ENCODE assay signal across 17 cellular contexts in the genomic region with DNA sequence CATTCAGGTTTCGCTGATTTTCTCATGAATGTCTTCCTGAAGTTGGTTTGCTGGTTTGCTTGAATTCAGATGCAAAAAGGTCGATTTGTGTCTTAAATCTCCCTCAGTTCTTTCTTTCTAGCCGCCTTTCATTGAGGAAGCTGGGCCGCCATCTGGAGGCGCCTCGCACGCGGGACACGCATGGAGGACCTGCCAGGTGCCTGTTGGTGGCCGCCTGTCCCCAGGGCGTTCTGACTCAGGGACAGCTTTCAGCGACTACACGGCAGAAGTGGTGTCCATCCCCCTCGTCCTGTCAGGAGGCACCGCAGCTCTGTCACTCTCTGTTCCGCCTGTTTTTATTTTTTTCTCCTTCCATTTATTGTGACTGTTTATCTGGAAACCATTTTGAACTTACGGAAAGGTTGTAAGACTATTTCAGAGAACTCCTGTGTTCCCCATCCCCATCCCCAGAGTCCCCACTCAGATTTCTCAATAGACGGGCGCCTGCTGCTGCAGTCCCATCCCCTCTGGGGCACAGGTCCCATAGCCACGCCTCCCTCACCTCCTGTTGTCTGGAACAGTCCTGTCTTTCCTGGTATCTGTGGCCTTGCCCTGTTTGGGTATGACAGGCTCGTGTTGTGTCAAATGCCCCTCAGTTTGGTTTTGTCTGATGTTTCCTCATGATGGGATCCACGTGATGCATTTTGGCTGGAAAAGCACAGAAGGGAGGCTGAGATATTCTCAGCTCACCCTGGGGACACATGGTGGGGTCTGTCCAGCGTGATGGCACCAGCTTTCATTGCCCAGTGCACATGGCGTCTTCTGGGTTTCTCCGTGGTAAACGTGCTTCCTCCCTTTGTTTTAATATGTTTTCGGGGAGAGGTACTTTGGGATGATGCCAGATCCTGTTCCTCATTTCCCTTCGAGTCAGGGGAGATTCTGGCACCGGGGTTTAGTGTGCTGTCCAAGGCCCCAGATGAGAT. TPM values are rescaled to one million over a fixed set of nuclear protein-coding genes. Genes with fewer than 3 reads are reported as not detected.
DNase-seq lines count a peak whose midpoint lies in the region; ATAC-seq, FAIRE-seq and TF ChIP-seq lines count a peak whose summit lies in the region.
"Had no signal": no experiment of that assay in that cellular context is flagged by ENCODE, and none has a peak within 500 bp of the region (broad histone marks: within the 10 kb centered on the region; RNA-seq: fewer than 3 reads in every experiment).

No MANE protein-coding gene starts in this region.

- POLR2A ChIA-PET in WTC11 (lab: Charles Lee), result no interaction called here

- H3K36me3 Mint-ChIP-seq in IgD-negative memory B cell (peaks cover 2% of the 10 kb centered on the region), WTC11 (peaks cover 8% of the 10 kb centered on the region; the same call in 1 of the 2 replicates)

- TF ChIP-seq POLR2A in GM12891 (IDR thresholded peaks at IDR 0.05; ENCODE audit: low read depth, low read length), result no peak

- H3K4me1 Mint-ChIP-seq in IgD-negative memory B cell (peaks cover 27 to 38% (median 38%) of the 10 kb centered on the region in 3 donors), WTC11 (no peaks in the 10 kb centered on the region)
- H3K4me1 Mint-ChIP-seq: nephron progenitor cell had no signal

- no peak for TF ChIP-seq CTCF in WTC11 (IDR thresholded peaks at IDR 0.05)

- ATAC-seq in HG03457 (IDR thresholded peaks at IDR 0.05; ENCODE audit: unreplicated experiment), result no peak
- no peak for ATAC-seq in HG03135 (IDR thresholded peaks at IDR 0.05; ENCODE audit: unreplicated experiment)
- no peak for ATAC-seq in WTC11
- ATAC-seq: activated CD8-positive, alpha-beta T cell treated with anti-CD3 and anti-CD28 coated beads for 36 hours had no signal

- CTCF ChIA-PET in WTC11 (lab: Charles Lee), result interaction anchor here (10.4 kb wide), 1 partner anchor 12 kb away, joined by 67 read pairs; no protein-coding TSS in a partner anchor

- peaks cover 3 to 5% (median 3%) of the 10 kb centered on the region in 3 donors for H3K9me3 Mint-ChIP-seq in IgD-negative memory B cell
- peaks cover 30% of the 10 kb centered on the region for H3K9me3 Mint-ChIP-seq in WTC11
- H3K9me3 Mint-ChIP-seq: immature natural killer cell had no signal

- H3K27me3 Mint-ChIP-seq in IgD-negative memory B cell, result peaks cover 15% of the 10 kb centered on the region
- peaks cover 17% of the 10 kb centered on the region for H3K27me3 Mint-ChIP-seq in WTC11 (ENCODE audit: low read depth)

- intact Hi-C loops in posterior vena cava (cut with DNase I), result no loop called here

- H3K4me3 Mint-ChIP-seq in IgD-negative memory B cell (peak overlapping the region; percentile 27 to 86 (median 68)), WTC11 (no peak overlapping the region)
- H3K4me3 Mint-ChIP-seq: activated CD8-positive, alpha-beta T cell treated with anti-CD3 and anti-CD28 coated beads for 36 hours; activated T-helper 1 cell treated with anti-CD3 and anti-CD28 coated beads, Interleukin-12 subunit alpha, Interleukin-12 subunit beta, Interleukin-2, Interleukin-4 antibody, amounts not matched to agents 30 ng/mL and 10 ng/mL and 1 ng/mL, durations not matched to agents 14 hours and 24 hours and 36 hours; immature natural killer cell; nephron progenitor cell had no signal

- peak; percentile 75 for FAIRE-seq in GM12891 (lab: Jason Lieb, UNC)

- peak; percentile 57 for DNase-seq in GM12891 (ENCODE audit: insufficient read length, low spot score)
- DNase-seq in cerebellar cortex (ENCODE audit: low spot score), result peak; percentile 12
- peak; percentile 66 for DNase-seq in posterior vena cava (ENCODE audit: low spot score)
- no peak for DNase-seq in NCI-H526 (lab: John Stamatoyannopoulos, UW)
- no peak for DNase-seq in WTC11 (ENCODE audit: low spot score)
- DNase-seq: activated CD8-positive, alpha-beta T cell treated with anti-CD3 and anti-CD28 coated beads for 36 hours; AML-193; DMS53; immature natural killer cell; mammary epithelial cell; NCI-H1436; NCI-H226; nephron progenitor cell had no signal

- peak overlapping the region; percentile 46 to 89 (median 83) for H3K27ac Mint-ChIP-seq in IgD-negative memory B cell
- no peak overlapping the region for H3K27ac Mint-ChIP-seq in WTC11
- H3K27ac Mint-ChIP-seq: activated CD8-positive, alpha-beta T cell treated with anti-CD3 and anti-CD28 coated beads for 36 hours; immature natural killer cell; nephron progenitor cell had no signal

TF ChIP-seq in GM12891, 5 proteins besides CTCF, POLR2A, EP300 and RAD21:
- no peak for TF ChIP-seq POLR2AphosphoS5 (IDR thresholded peaks at IDR 0.05; ENCODE audit: low read depth, low read length)
- peak; percentile 51 for TF ChIP-seq PAX5 (IDR thresholded peaks at IDR 0.05; ENCODE audit: insufficient read depth, low read length, severe bottlenecking)

TF ChIP-seq in WTC11, 78 proteins besides CTCF, POLR2A, EP300 and RAD21:
- TF ChIP-seq ZNF232 (CRISPR knock-in tag; IDR thresholded peaks at IDR 0.05), result no peak
- TF ChIP-seq JAZF1 (CRISPR knock-in tag; IDR thresholded peaks at IDR 0.05), result no peak
- no peak for TF ChIP-seq ESRRA (CRISPR knock-in tag; IDR thresholded peaks at IDR 0.05; ENCODE audit: borderline replicate concordance)
- TF ChIP-seq PRRX2 (CRISPR knock-in tag; IDR thresholded peaks at IDR 0.05), result no peak
- no peak for TF ChIP-seq RELA (CRISPR knock-in tag; IDR thresholded peaks at IDR 0.05; ENCODE audit: borderline replicate concordance)
- no peak for TF ChIP-seq KAT7 (CRISPR knock-in tag; IDR thresholded peaks at IDR 0.05; ENCODE audit: borderline replicate concordance)
- TF ChIP-seq RORB (CRISPR knock-in tag; IDR thresholded peaks at IDR 0.05), result no peak
- no peak for TF ChIP-seq NR3C1 (CRISPR knock-in tag; conservative IDR thresholded peaks at IDR 0.05; ENCODE audit: low read depth)
- TF ChIP-seq, protein P1, sequence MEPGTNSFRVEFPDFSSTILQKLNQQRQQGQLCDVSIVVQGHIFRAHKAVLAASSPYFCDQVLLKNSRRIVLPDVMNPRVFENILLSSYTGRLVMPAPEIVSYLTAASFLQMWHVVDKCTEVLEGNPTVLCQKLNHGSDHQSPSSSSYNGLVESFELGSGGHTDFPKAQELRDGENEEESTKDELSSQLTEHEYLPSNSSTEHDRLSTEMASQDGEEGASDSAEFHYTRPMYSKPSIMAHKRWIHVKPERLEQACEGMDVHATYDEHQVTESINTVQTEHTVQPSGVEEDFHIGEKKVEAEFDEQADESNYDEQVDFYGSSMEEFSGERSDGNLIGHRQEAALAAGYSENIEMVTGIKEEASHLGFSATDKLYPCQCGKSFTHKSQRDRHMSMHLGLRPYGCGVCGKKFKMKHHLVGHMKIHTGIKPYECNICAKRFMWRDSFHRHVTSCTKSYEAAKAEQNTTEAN (CRISPR knock-in tag; IDR thresholded peaks at IDR 0.05), result no peak
- TF ChIP-seq SMAD3 (CRISPR knock-in tag; IDR thresholded peaks at IDR 0.05; ENCODE audit: borderline replicate concordance), result no peak
- TF ChIP-seq JUN (CRISPR knock-in tag; IDR thresholded peaks at IDR 0.05), result no peak
- no peak for TF ChIP-seq FOXP4 (CRISPR knock-in tag; IDR thresholded peaks at IDR 0.05)
- TF ChIP-seq HMGA2 (CRISPR knock-in tag; IDR thresholded peaks at IDR 0.05), result no peak
- no peak for TF ChIP-seq SP1 (CRISPR knock-in tag; conservative IDR thresholded peaks at IDR 0.05)
- TF ChIP-seq SOX15 (CRISPR knock-in tag; IDR thresholded peaks at IDR 0.05), result no peak

RNA-seq across cellular contexts. Expression of gene COX4I1, which starts 33.4 kb away (rescaled TPM):
- 931 TPM for polyA plus RNA-seq in GM12891 (2012; ENCODE audit: low read depth, missing spikeins)
- polyA plus RNA-seq in IgD-negative memory B cell, result 1,007 TPM
- total RNA-seq in posterior vena cava (100 to 1,000 TPM; 273 to 322 TPM), WTC11 (2021) (578 to 618 TPM (median 606 TPM) in 3 replicates)

RNA-seq across cellular contexts. Expression of gene EMC8, which starts 33.5 kb away (rescaled TPM):
- polyA plus RNA-seq in GM12891 (2012; ENCODE audit: low read depth, missing spikeins), result 15.3 TPM
- polyA plus RNA-seq in IgD-negative memory B cell, result 28.3 TPM
- 10 to 100 TPM; 17.4 to 19.4 TPM for total RNA-seq in posterior vena cava
- 48.0 to 55.2 TPM (median 52.7 TPM) in 3 replicates for total RNA-seq in WTC11 (2021)

Comparison
In these comparisons a context has a peak if more than half of its experiments do, and no peak if none do; other contexts are left out.
1. DNase-seq: peak in GM12891 (single experiment), cerebellar cortex (single experiment) and posterior vena cava (single experiment); none in NCI-H526 (0 of 2) and WTC11 (single experiment).